1 cellular context compared by ENCODE assay signal in the genomic region with DNA sequence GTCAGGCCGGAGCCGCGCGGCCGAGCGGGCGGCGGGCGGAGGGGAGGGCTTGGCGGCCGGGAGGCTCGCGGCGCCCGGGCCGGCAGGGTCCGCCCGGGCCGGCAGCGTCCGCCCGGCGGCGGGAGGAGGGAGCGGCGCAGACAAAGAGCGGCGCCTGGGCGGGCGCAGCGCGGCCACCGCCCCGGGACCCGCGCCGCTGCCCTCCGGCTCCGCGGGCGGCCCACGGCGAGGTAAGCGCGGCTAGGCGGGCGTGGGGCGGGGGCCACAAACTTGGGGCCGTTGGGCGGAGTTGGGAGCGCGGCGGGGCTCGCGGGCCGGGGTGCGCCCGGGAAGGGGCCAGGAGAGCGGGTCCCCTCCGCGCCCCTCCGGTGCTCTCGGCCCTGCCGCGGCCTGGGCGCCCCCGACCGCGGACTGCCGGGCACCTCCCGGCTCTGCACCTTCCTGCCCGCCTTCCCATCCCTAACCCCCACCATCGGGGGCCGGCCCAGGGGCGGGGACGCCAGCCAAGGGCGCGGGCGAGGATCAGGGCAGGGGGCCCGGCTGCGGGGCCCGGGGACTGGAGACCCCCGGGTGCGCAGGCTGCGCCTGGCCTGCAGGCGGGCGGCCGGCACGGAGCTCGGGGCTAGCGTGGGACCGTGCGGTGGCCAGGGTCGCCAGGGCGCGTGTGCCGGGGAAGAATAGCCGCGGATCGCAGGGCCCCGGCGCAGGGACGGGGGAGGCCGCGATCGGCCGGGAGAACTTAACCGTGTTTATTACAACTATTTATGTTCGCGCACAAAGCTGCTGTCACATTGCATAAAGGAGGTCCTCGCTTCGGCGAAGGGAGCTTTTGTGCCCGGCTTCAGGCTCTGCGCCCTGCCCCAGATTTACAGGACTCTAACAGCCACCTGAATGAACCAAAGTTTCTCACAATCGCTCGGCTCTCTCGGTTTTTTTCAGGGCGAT.
TF ChIP-seq lines count a peak whose summit lies in the region.

TSS of gene NCK2 (plus strand) at position 4 of the 945 bp plus-strand sequence. CDS start 110,152 bp downstream, outside the sequence.

TF ChIP-seq in K562, 482 proteins besides CTCF, POLR2A, EP300 and RAD21 (continued from another document and continues in another):
- no peak for TF ChIP-seq PRDM10 (IDR thresholded peaks at IDR 0.05; ENCODE audit: partially characterized antibody)
- TF ChIP-seq ARID1B (IDR thresholded peaks at IDR 0.05), result no peak
- no peak for TF ChIP-seq MTA2 (IDR thresholded peaks at IDR 0.05; ENCODE audit: low read depth)
- TF ChIP-seq ELF4 (CRISPR knock-in tag; IDR thresholded peaks at IDR 0.05), result no peak
- TF ChIP-seq SMARCA5 (IDR thresholded peaks at IDR 0.05), result no peak
- peak; percentile 47; the same call in 1 of the 2 replicates for TF ChIP-seq GATAD2B (IDR thresholded peaks at IDR 0.05; ENCODE audit: borderline replicate concordance)
- TF ChIP-seq SMARCE1 (IDR thresholded peaks at IDR 0.05), result no peak
- no peak for TF ChIP-seq SNRNP70 (optimal IDR thresholded peaks at IDR 0.05; ENCODE audit: low read depth, low read length)
- no peak for TF ChIP-seq NELFE (IDR thresholded peaks at IDR 0.05; ENCODE audit: insufficient read depth, insufficient read length)
- no peak for TF ChIP-seq KHSRP (IDR thresholded peaks at IDR 0.05)
- TF ChIP-seq PTBP1 (IDR thresholded peaks at IDR 0.05; ENCODE audit: low read depth, low read length), result no peak
- TF ChIP-seq HMGN3 (IDR thresholded peaks at IDR 0.05; ENCODE audit: borderline replicate concordance, extremely low read depth, insufficient read length, low read depth, low read length), result peak; percentile 55
- TF ChIP-seq RNF219 (CRISPR knock-in tag; IDR thresholded peaks at IDR 0.05), result no peak
- TF ChIP-seq, protein P1, sequence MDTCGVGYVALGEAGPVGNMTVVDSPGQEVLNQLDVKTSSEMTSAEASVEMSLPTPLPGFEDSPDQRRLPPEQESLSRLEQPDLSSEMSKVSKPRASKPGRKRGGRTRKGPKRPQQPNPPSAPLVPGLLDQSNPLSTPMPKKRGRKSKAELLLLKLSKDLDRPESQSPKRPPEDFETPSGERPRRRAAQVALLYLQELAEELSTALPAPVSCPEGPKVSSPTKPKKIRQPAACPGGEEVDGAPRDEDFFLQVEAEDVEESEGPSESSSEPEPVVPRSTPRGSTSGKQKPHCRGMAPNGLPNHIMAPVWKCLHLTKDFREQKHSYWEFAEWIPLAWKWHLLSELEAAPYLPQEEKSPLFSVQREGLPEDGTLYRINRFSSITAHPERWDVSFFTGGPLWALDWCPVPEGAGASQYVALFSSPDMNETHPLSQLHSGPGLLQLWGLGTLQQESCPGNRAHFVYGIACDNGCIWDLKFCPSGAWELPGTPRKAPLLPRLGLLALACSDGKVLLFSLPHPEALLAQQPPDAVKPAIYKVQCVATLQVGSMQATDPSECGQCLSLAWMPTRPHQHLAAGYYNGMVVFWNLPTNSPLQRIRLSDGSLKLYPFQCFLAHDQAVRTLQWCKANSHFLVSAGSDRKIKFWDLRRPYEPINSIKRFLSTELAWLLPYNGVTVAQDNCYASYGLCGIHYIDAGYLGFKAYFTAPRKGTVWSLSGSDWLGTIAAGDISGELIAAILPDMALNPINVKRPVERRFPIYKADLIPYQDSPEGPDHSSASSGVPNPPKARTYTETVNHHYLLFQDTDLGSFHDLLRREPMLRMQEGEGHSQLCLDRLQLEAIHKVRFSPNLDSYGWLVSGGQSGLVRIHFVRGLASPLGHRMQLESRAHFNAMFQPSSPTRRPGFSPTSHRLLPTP (IDR thresholded peaks at IDR 0.05; ENCODE audit: borderline replicate concordance, extremely low read depth, insufficient read length), result no peak
- no peak for TF ChIP-seq GATA2 (CRISPR knock-in tag; IDR thresholded peaks at IDR 0.05)
- no peak for TF ChIP-seq GTF2E2 (tag; IDR thresholded peaks at IDR 0.05)
- TF ChIP-seq RBM39 (optimal IDR thresholded peaks at IDR 0.05; ENCODE audit: low read depth, low read length), result no peak
- 0 out of 4 replicates have a peak, but pooled peaks of 1 of the 2 experiments have one; percentile 26 for TF ChIP-seq NONO (IDR thresholded peaks at IDR 0.05; ENCODE audit: low read depth in 2 of 2, low read length in 1 of 2)
- no peak for TF ChIP-seq HNRNPH1 (optimal IDR thresholded peaks at IDR 0.05; ENCODE audit: low read depth, low read length)
- no peak for TF ChIP-seq E2F8 (IDR thresholded peaks at IDR 0.05; ENCODE audit: low read depth, partially characterized antibody)
- no peak for TF ChIP-seq NR2F6 (CRISPR knock-in tag; IDR thresholded peaks at IDR 0.05)
- no peak for TF ChIP-seq ZBTB1 (CRISPR knock-in tag; IDR thresholded peaks at IDR 0.05; ENCODE audit: borderline replicate concordance, low read depth)
- peak in 1 of 2 experiments; percentile 10 for TF ChIP-seq E2F6 (IDR thresholded peaks at IDR 0.05; ENCODE audit: borderline replicate concordance in 1 of 2, extremely low read depth in 1 of 2, insufficient read depth in 1 of 2, insufficient read length in 1 of 2, low read depth in 1 of 2, low read length in 1 of 2, poor library complexity in 1 of 2, severe bottlenecking in 1 of 2)
- no peak for TF ChIP-seq NR1H2 (CRISPR knock-in tag; IDR thresholded peaks at IDR 0.05)
- no peak for TF ChIP-seq ZKSCAN3 (CRISPR knock-in tag; IDR thresholded peaks at IDR 0.05)
- no peak for TF ChIP-seq ASH1L (IDR thresholded peaks at IDR 0.05; ENCODE audit: borderline replicate concordance, low read depth, partially characterized antibody)
- no peak for TF ChIP-seq ZNF398 (CRISPR knock-in tag; IDR thresholded peaks at IDR 0.05)
- no peak for TF ChIP-seq POLR2AphosphoS2 (IDR thresholded peaks at IDR 0.05; ENCODE audit: low read length)
- no peak for TF ChIP-seq TCFL5 (CRISPR knock-in tag; conservative IDR thresholded peaks at IDR 0.05)
- no peak for TF ChIP-seq ZNF780A (CRISPR knock-in tag; IDR thresholded peaks at IDR 0.05)
- no peak for TF ChIP-seq ZFP36 (IDR thresholded peaks at IDR 0.05; ENCODE audit: low read depth, low read length, partially characterized antibody)
- TF ChIP-seq THRB (CRISPR knock-in tag; conservative IDR thresholded peaks at IDR 0.05), result no peak
- TF ChIP-seq, protein P2, sequence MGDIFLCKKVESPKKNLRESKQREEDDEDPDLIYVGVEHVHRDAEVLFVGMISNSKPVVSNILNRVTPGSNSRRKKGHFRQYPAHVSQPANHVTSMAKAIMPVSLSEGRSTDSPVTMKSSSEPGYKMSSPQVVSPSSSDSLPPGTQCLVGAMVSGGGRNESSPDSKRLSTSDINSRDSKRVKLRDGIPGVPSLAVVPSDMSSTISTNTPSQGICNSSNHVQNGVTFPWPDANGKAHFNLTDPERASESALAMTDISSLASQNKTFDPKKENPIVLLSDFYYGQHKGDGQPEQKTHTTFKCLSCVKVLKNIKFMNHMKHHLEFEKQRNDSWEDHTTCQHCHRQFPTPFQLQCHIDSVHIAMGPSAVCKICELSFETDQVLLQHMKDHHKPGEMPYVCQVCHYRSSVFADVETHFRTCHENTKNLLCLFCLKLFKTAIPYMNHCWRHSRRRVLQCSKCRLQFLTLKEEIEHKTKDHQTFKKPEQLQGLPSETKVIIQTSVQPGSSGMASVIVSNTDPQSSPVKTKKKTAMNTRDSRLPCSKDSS (IDR thresholded peaks at IDR 0.05; ENCODE audit: low read depth, partially characterized antibody), result no peak
- TF ChIP-seq SMARCA4 (IDR thresholded peaks at IDR 0.05), result no peak
- no peak for TF ChIP-seq FOXP1 (CRISPR knock-in tag; IDR thresholded peaks at IDR 0.05)
- TF ChIP-seq, protein P3, sequence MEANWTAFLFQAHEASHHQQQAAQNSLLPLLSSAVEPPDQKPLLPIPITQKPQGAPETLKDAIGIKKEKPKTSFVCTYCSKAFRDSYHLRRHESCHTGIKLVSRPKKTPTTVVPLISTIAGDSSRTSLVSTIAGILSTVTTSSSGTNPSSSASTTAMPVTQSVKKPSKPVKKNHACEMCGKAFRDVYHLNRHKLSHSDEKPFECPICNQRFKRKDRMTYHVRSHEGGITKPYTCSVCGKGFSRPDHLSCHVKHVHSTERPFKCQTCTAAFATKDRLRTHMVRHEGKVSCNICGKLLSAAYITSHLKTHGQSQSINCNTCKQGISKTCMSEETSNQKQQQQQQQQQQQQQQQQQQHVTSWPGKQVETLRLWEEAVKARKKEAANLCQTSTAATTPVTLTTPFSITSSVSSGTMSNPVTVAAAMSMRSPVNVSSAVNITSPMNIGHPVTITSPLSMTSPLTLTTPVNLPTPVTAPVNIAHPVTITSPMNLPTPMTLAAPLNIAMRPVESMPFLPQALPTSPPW (CRISPR knock-in tag; IDR thresholded peaks at IDR 0.05), result peak; percentile 65; the same call in 1 of the 2 replicates
- no peak for TF ChIP-seq RUNX1 (IDR thresholded peaks at IDR 0.05; ENCODE audit: low read depth)
